ENCODE assay signal across 24 cellular contexts in genomic region chr14:53621433-53621832, GRCh38.
A peak's percentile ranks its signal among the peaks of the same experiment; 100 is the strongest.
DNase-seq lines count a peak whose midpoint lies in the region; ATAC-seq and TF ChIP-seq lines count a peak whose summit lies in the region.
"Had no signal": no experiment of that assay in that cellular context is flagged by ENCODE, and none has a peak within 500 bp of the region (broad histone marks: within the 10 kb centered on the region; RNA-seq: fewer than 3 reads in every experiment).

No MANE protein-coding gene starts in this region.

- no peak for TF ChIP-seq RAD21 in IMR-90 (IDR thresholded peaks at IDR 0.05; ENCODE audit: low read length)

- H2BK20ac ChIP-seq in IMR-90 (ENCODE audit: low read depth, low read length), result peak overlapping the region; percentile 57

- H3K9me1 ChIP-seq in IMR-90 (ENCODE audit: insufficient read depth, low read length), result peaks cover 10% of the 10 kb centered on the region

- WGBS in IMR-90 (ENCODE audit: extremely low coverage in 2 of 2, insufficient read length in 1 of 2), 2 experiments, result no CpG with 5 or more reads among the region's 3 CpGs

- POLR2A ChIA-PET in IMR-90 (lab: Charles Lee; ENCODE audit: unreplicated experiment), result no interaction called here

- no peak for TF ChIP-seq CTCF in IMR-90 (conservative IDR thresholded peaks at IDR 0.05; ENCODE audit: low read depth, low read length)

- H3K79me1 ChIP-seq in IMR-90 (ENCODE audit: low read depth in 1 of 2, low read length in 2 of 2), result no peaks in the 10 kb centered on the region

- in situ Hi-C loops in IMR-90 (cut with MboI; ENCODE audit: low sequenced_read_pairs), result no loop called here

- peak overlapping the region; percentile 75; the same call in 1 of the 2 replicates for H2AK5ac ChIP-seq in IMR-90 (ENCODE audit: low read depth, low read length)

- peak; percentile 73 for ATAC-seq in HG02610 (IDR thresholded peaks at IDR 0.05; ENCODE audit: unreplicated experiment)
- no peak for ATAC-seq in IMR-90 (ENCODE audit: low read depth)
- ATAC-seq in GM19328 (IDR thresholded peaks at IDR 0.05; ENCODE audit: unreplicated experiment), result no peak
- ATAC-seq: left cardiac atrium had no signal

- H3K56ac ChIP-seq in IMR-90 (ENCODE audit: extremely low read depth, insufficient read depth, low read length), result no peak overlapping the region

- peak overlapping the region; percentile 40; the same call in 1 of the 2 replicates for H4K91ac ChIP-seq in IMR-90 (ENCODE audit: insufficient read depth, low read depth, low read length)

- H3K27me3 ChIP-seq in IMR-90 (ENCODE audit: control insufficient read depth, insufficient read depth, low read length), result peaks cover 2% of the 10 kb centered on the region; the same call in 1 of the 2 replicates
- peaks cover 0 to 2% (median 0%) of the 10 kb centered on the region in 5 donors for H3K27me3 ChIP-seq in subcutaneous abdominal adipose tissue (ENCODE audit: control insufficient read depth in 5 of 5, insufficient read depth in 4 of 5, low read length in 5 of 5)
- H3K27me3 ChIP-seq: sigmoid colon, transverse colon had no signal

- H3K9me3 ChIP-seq in IMR-90 (ENCODE audit: control insufficient read depth, insufficient read depth, low read length) (no peaks in the 10 kb centered on the region), subcutaneous abdominal adipose tissue (ENCODE audit: control insufficient read depth in 5 of 5, low read length in 5 of 5) (peaks cover 0 to 3% (median 0%) of the 10 kb centered on the region in 5 donors)
- H3K9me3 ChIP-seq: sigmoid colon, SJSA1, transverse colon had no signal

- no peak overlapping the region for H2AFZ ChIP-seq in IMR-90 (replicated peaks; ENCODE audit: low read length, poor library complexity)

- peak overlapping the region; percentile 61 for H2BK120ac ChIP-seq in IMR-90 (ENCODE audit: low read depth, low read length)

- CTCF ChIA-PET in IMR-90 (lab: Yijun Ruan, JAX), result no interaction called here

- H3K14ac ChIP-seq in IMR-90 (replicated peaks; ENCODE audit: low read depth, low read length), result peak overlapping the region; percentile 74

- H4K8ac ChIP-seq in IMR-90 (ENCODE audit: low read depth in 2 of 2, low read length in 2 of 2), result peak overlapping the region in 1 of 2 experiments; percentile 60; a peak in 1 of 4 replicates

- BruUV-seq in IMR-90 (replicated peaks; lab: Mats Ljungman, UMichigan), result no TSS peak

- peak overlapping the region; percentile 85; the same call in 1 of the 2 replicates for H4K5ac ChIP-seq in IMR-90 (ENCODE audit: low read depth, low read length)

- H2AK9ac ChIP-seq in IMR-90 (replicated peaks; ENCODE audit: low read depth, low read length, poor library complexity), result no peak overlapping the region

- peak overlapping the region; percentile 69 for H3K18ac ChIP-seq in IMR-90 (ENCODE audit: low read depth, low read length)

- peaks cover 20% of the 10 kb centered on the region for H3K4me1 ChIP-seq in IMR-90 (ENCODE audit: control insufficient read depth, insufficient read depth, low read length)
- H3K4me1 ChIP-seq in subcutaneous abdominal adipose tissue (ENCODE audit: control insufficient read depth in 5 of 5, insufficient read depth in 5 of 5, low read length in 5 of 5), result peaks cover 0 to 32% (median 23%) of the 10 kb centered on the region in 5 donors
- H3K4me1 ChIP-seq: SJSA1 had no signal

- DNase-seq in DMS153 (lab: John Stamatoyannopoulos, UW) (peak; percentile 4), DMS153 treated with DMSO at 0.1 percent for 48 hours (lab: John Stamatoyannopoulos, UW; ENCODE audit: unreplicated experiment) (no peak), IMR-90 (no peak), GF-D8 (lab: John Stamatoyannopoulos, UW) (no peak), iPS-NIHi11 (ENCODE audit: low spot score) (no peak)
- DNase-seq: activated CD4-positive, alpha-beta T cell treated with anti-CD3 and anti-CD28 coated beads for 1 hour; activated CD8-positive, alpha-beta memory T cell treated with anti-CD3 and anti-CD28 coated beads, Interleukin-2, amount 50 U/mL, for 4 hours; activated gamma-delta T cell treated with Interleukin-2 at 50 U/mL for 16 hours; anterior cingulate cortex; C1 segment of cervical spinal cord; DMS79; left cardiac atrium; NCI-H2029 treated with DMSO at 0.1 percent for 48 hours; NCI-H524 treated with DMSO at 0.1 percent for 48 hours; sigmoid colon; stimulated activated CD4-positive, alpha-beta T cell treated with anti-CD3 and anti-CD28 coated beads, Interleukin-2, amount 100 ng/mL, for 48 hours; stimulated activated CD8-positive, alpha-beta memory T cell treated with anti-CD3 and anti-CD28 coated beads, Interleukin-4, amount 100 ng/mL, for 48 hours; T-helper 9 cell; transverse colon had no signal

- H2BK5ac ChIP-seq in IMR-90 (ENCODE audit: low read depth, low read length, poor library complexity, severe bottlenecking), result no peak overlapping the region

- no peak for TF ChIP-seq POLR2A in IMR-90 (IDR thresholded peaks at IDR 0.05; ENCODE audit: low read depth, low read length)

- peak overlapping the region; percentile 41; the same call in 1 of the 2 replicates for H3K27ac ChIP-seq in IMR-90 (ENCODE audit: insufficient read depth, low read length)
- H3K27ac ChIP-seq in subcutaneous abdominal adipose tissue (ENCODE audit: low read depth, low read length), result peak overlapping the region; percentile 54
- H3K27ac ChIP-seq: 22Rv1, SJSA1 had no signal

- H3K36me3 ChIP-seq in IMR-90 (ENCODE audit: control insufficient read depth, insufficient read depth, low read length) (no peaks in the 10 kb centered on the region), subcutaneous abdominal adipose tissue (ENCODE audit: control insufficient read depth in 5 of 5, insufficient read depth in 5 of 5, low read length in 5 of 5) (no peaks in the 10 kb centered on the region)
- H3K36me3 ChIP-seq: sigmoid colon, SJSA1, transverse colon had no signal

- H3K4me2 ChIP-seq in IMR-90 (ENCODE audit: low read depth, low read length), result no peak overlapping the region

- 0 out of 2 replicates have a peak overlapping the region, but pooled peaks have one; percentile 8 for H3K23ac ChIP-seq in IMR-90 (ENCODE audit: low read depth, low read length)

- H3K9ac ChIP-seq in IMR-90 (ENCODE audit: low read depth, low read length) (no peak overlapping the region), subcutaneous abdominal adipose tissue (ENCODE audit: low read length in 5 of 5) (no peak overlapping the region)

- peak overlapping the region; percentile 68 for H3K4ac ChIP-seq in IMR-90 (ENCODE audit: low read depth, low read length)

- dilution Hi-C loops in IMR-90 (cut with HindIII; ENCODE audit: low sequenced_read_pairs, unreplicated experiment), result no loop called here

- H3K4me3 ChIP-seq in IMR-90 (ENCODE audit: insufficient read depth, low read depth, low read length) (no peak overlapping the region), subcutaneous abdominal adipose tissue (ENCODE audit: low read depth in 1 of 5, low read length in 5 of 5) (no peak overlapping the region)
- H3K4me3 ChIP-seq: sigmoid colon, SJSA1, transverse colon had no signal

- no peaks in the 10 kb centered on the region for H4K20me1 ChIP-seq in IMR-90 (ENCODE audit: insufficient read depth, low read length)

- H2BK15ac ChIP-seq in IMR-90 (ENCODE audit: low read depth, low read length), result peak overlapping the region; percentile 45; the same call in 1 of the 3 replicates

- intact Hi-C loops in IMR-90 (cut with micrococcal nuclease), result loop anchor here (5.0 kb wide), 2 partner anchors 79 to 331 kb away; no protein-coding TSS in a partner anchor

TF ChIP-seq in IMR-90, 13 proteins besides CTCF, POLR2A, EP300 and RAD21:
- TF ChIP-seq MXI1 (IDR thresholded peaks at IDR 0.05; ENCODE audit: borderline replicate concordance, low read depth, low read length), result no peak
- no peak for TF ChIP-seq MAFK (IDR thresholded peaks at IDR 0.05; ENCODE audit: low read depth, low read length)
- no peak for TF ChIP-seq USF2 (IDR thresholded peaks at IDR 0.05; ENCODE audit: low read depth, low read length)
- TF ChIP-seq NFE2L2 (IDR thresholded peaks at IDR 0.05; ENCODE audit: low read depth, low read length), result no peak
- no peak for TF ChIP-seq FOS (IDR thresholded peaks at IDR 0.05; ENCODE audit: low read depth, low read length)
- no peak for TF ChIP-seq BHLHE40 (IDR thresholded peaks at IDR 0.05; ENCODE audit: low read depth, low read length)
- no peak for TF ChIP-seq CEBPB (IDR thresholded peaks at IDR 0.05; ENCODE audit: low read depth, low read length)
- no peak for TF ChIP-seq RCOR1 (IDR thresholded peaks at IDR 0.05; ENCODE audit: insufficient replicate concordance, low read length)
- TF ChIP-seq CHD1 (IDR thresholded peaks at IDR 0.05; ENCODE audit: low read depth, low read length), result no peak
- TF ChIP-seq RFX5 (IDR thresholded peaks at IDR 0.05; ENCODE audit: low read depth, low read length), result no peak
- no peak for TF ChIP-seq MAZ (IDR thresholded peaks at IDR 0.05; ENCODE audit: borderline replicate concordance, low read depth, low read length)
- no peak for TF ChIP-seq ELK1 (IDR thresholded peaks at IDR 0.05; ENCODE audit: borderline replicate concordance, low read depth, low read length)
- TF ChIP-seq SMC3 (IDR thresholded peaks at IDR 0.05; ENCODE audit: low read depth, low read length), result no peak
